8 cellular contexts compared by ENCODE assay signal in the genomic region with DNA sequence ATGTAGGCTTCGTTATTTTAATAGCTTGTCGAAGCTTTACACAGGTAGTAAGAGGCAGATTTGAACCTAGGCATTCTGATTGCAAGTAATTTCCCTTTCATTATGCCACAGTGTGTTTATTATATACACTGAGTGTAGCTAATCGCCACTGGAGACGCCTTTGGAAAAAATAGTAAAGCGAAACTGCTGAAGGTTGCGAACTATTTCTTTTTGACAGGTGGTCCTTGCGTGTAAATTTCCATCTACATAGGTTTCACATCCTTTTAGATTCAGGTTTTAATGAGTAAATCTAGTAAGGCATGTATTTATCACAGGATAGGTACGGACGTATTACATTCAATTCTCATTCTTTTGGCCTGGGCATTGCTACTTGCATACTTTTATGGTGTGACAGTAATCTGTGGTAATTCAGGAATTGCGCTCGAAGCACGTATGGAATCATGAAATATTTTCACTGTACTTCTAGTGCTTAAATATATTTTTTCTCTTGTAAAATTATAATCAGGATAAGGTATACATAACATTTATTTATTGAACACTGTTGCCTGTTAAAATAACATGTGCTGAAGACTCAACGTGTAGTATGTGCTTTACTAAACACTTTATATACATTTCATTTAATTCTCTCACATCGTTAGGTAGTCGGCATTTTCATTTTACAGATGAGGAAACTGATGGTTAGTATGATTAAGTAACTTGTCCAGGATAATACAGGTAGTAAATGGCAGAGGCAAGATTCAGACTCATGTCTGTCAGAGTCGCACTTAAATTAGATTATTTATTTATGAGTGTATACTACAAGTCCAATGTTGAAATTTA. TPM values are rescaled to one million over a fixed set of nuclear protein-coding genes. Genes with fewer than 3 reads are reported as not detected.
A peak's percentile ranks its signal among the peaks of the same experiment; 100 is the strongest.
DNase-seq lines count a peak whose midpoint lies in the region; ATAC-seq and TF ChIP-seq lines count a peak whose summit lies in the region.

No MANE protein-coding gene starts in this region.

- peaks cover 6% of the 10 kb centered on the region for H3F3A ChIP-seq in smooth muscle cell (ENCODE audit: low read depth)

- H3K4me3 ChIP-seq in Jurkat, Clone E6-1 (ENCODE audit: low read length) = peak overlapping the region; percentile 79
- peak overlapping the region; percentile 93 for H3K4me3 ChIP-seq in WERI-Rb-1 (ENCODE audit: low read depth, low read length)
- peak overlapping the region; percentile 78 to 92 for H3K4me3 ChIP-seq in gastroesophageal sphincter
- H3K4me3 ChIP-seq in smooth muscle cell = peak overlapping the region; percentile 69

- H3K27ac Mint-ChIP-seq in activated CD4-positive, alpha-beta T cell treated with anti-CD3 and anti-CD28 coated beads, Interleukin-2, amount 10 ng/mL, durations not matched to agents 24 days and 14 days = peak overlapping the region; percentile 100

- peak overlapping the region; percentile 100 for H3K27ac ChIP-seq in WERI-Rb-1
- H3K27ac ChIP-seq in gastroesophageal sphincter = peak overlapping the region in 2 of 4 donors; percentile 95 to 96
- H3K27ac ChIP-seq in smooth muscle cell (ENCODE audit: low read depth) = peak overlapping the region; percentile 92

- H3K36me3 ChIP-seq in WERI-Rb-1 (peaks cover 25% of the 10 kb centered on the region), gastroesophageal sphincter (no peaks in the 10 kb centered on the region), smooth muscle cell (ENCODE audit: low read depth) (no peaks in the 10 kb centered on the region)

- ATAC-seq in gastroesophageal sphincter (no peak), HG03439 (IDR thresholded peaks at IDR 0.05; ENCODE audit: unreplicated experiment) (no peak)

- H3K79me2 ChIP-seq in smooth muscle cell (ENCODE audit: low read depth) = peaks cover 67% of the 10 kb centered on the region

- peak overlapping the region; percentile 98 for H3K4me3 Mint-ChIP-seq in activated CD4-positive, alpha-beta T cell treated with anti-CD3 and anti-CD28 coated beads, Interleukin-2, amount 10 ng/mL, durations not matched to agents 24 days and 14 days

- peaks cover 0 to 65% (median 9%) of the 10 kb centered on the region in 3 donors for H3K4me1 ChIP-seq in gastroesophageal sphincter
- H3K4me1 ChIP-seq in smooth muscle cell (ENCODE audit: low read depth) = peaks cover 27% of the 10 kb centered on the region

- peaks cover 12% of the 10 kb centered on the region for H3K36me3 Mint-ChIP-seq in activated CD4-positive, alpha-beta T cell treated with anti-CD3 and anti-CD28 coated beads, Interleukin-2, amount 10 ng/mL, durations not matched to agents 24 days and 14 days (ENCODE audit: low read depth)

- H2AFZ ChIP-seq in smooth muscle cell (ENCODE audit: low read depth) = no peak overlapping the region

- 43 to 47% methylated on average over 16 of the region's 16 CpGs for WGBS in gastroesophageal sphincter (ENCODE audit: low coverage in 1 of 2), 2 donors
- WGBS in smooth muscle cell (ENCODE audit: low lambda C conversion rate) = 54% methylated on average over 16 of the region's 16 CpGs

- H3K27me3 ChIP-seq in WERI-Rb-1 (ENCODE audit: insufficient read depth, low read depth, severe bottlenecking) (no peaks in the 10 kb centered on the region), gastroesophageal sphincter (no peaks in the 10 kb centered on the region), smooth muscle cell (ENCODE audit: low read depth) (no peaks in the 10 kb centered on the region)

- TF ChIP-seq CTCF in WERI-Rb-1 (IDR thresholded peaks at IDR 0.05; ENCODE audit: low read depth, low read length) (no peak), gastroesophageal sphincter (IDR thresholded peaks at IDR 0.05) (no peak), smooth muscle cell (IDR thresholded peaks at IDR 0.05; ENCODE audit: borderline replicate concordance, insufficient read depth, poor library complexity, severe bottlenecking) (no peak)

- H3K9ac ChIP-seq in smooth muscle cell (ENCODE audit: low read depth) = peak overlapping the region; percentile 97

- intact Hi-C loops in activated CD4-positive, alpha-beta T cell treated with anti-CD3 and anti-CD28 coated beads, Interleukin-2, amount 10 ng/mL, durations not matched to agents 24 days and 14 days (cut with micrococcal nuclease) = loop anchor here (2.0 to 10.0 kb wide), 3 partner anchors 210 to 278 kb away; a partner anchor contains a TSS

- peaks cover 29% of the 10 kb centered on the region for H3K4me1 Mint-ChIP-seq in activated CD4-positive, alpha-beta T cell treated with anti-CD3 and anti-CD28 coated beads, Interleukin-2, amount 10 ng/mL, durations not matched to agents 24 days and 14 days

- DNase-seq in activated CD4-positive, alpha-beta T cell treated with anti-CD3 and anti-CD28 coated beads, Interleukin-2, amount 10 ng/mL, durations not matched to agents 24 days and 14 days = peak; percentile 77
- DNase-seq in activated CD4-positive, alpha-beta T cell treated with anti-CD3 and anti-CD28 coated beads for 1 hour = no peak
- DNase-seq in Jurkat, Clone E6-1 (ENCODE audit: low read depth, low spot score) = no peak
- DNase-seq in WERI-Rb-1 (no peak), smooth muscle cell (lab: John Stamatoyannopoulos, UW; ENCODE audit: unreplicated experiment) (no peak), middle frontal gyrus (ENCODE audit: extremely low spot score, low spot score) (no peak)

- no peaks in the 10 kb centered on the region for H3K9me3 Mint-ChIP-seq in activated CD4-positive, alpha-beta T cell treated with anti-CD3 and anti-CD28 coated beads, Interleukin-2, amount 10 ng/mL, durations not matched to agents 24 days and 14 days

- H3K9me3 ChIP-seq in WERI-Rb-1 (ENCODE audit: severe bottlenecking) (no peaks in the 10 kb centered on the region), gastroesophageal sphincter (no peaks in the 10 kb centered on the region), smooth muscle cell (replicated peaks; ENCODE audit: low read depth) (no peaks in the 10 kb centered on the region)

- H3K4me2 ChIP-seq in smooth muscle cell = peak overlapping the region; percentile 92

- no peak for TF ChIP-seq EP300 in gastroesophageal sphincter (IDR thresholded peaks at IDR 0.05)

- TF ChIP-seq POLR2A in gastroesophageal sphincter (IDR thresholded peaks at IDR 0.05) = no peak

- no peaks in the 10 kb centered on the region for H3K27me3 Mint-ChIP-seq in activated CD4-positive, alpha-beta T cell treated with anti-CD3 and anti-CD28 coated beads, Interleukin-2, amount 10 ng/mL, durations not matched to agents 24 days and 14 days

- peaks cover 59% of the 10 kb centered on the region for H4K20me1 ChIP-seq in smooth muscle cell (ENCODE audit: low read depth)

RNA-seq across cellular contexts. Expression of a gene that starts 1.8 kb away (rescaled TPM):
- 106 and 113 TPM in 2 replicates for total RNA-seq in activated CD4-positive, alpha-beta T cell treated with anti-CD3 and anti-CD28 coated beads, Interleukin-2, amount 10 ng/mL, durations not matched to agents 24 days and 14 days
- 164 TPM for polyA plus RNA-seq in Jurkat, Clone E6-1 (2012; ENCODE audit: insufficient read depth, insufficient read length)
- total RNA-seq in gastroesophageal sphincter (100 to 1,000 TPM in 2 of 4 donors, 10 to 100 TPM in 2; 69.9 to 106 (median 93.9) TPM), smooth muscle cell (106 and 353 TPM in 2 replicates)
- polyA plus RNA-seq in smooth muscle cell = 64.2 and 70.0 TPM in 2 replicates

RNA-seq across cellular contexts. Expression of a gene that starts 47.6 kb away (rescaled TPM):
- 0.35 and 2.0 TPM in 2 replicates for total RNA-seq in activated CD4-positive, alpha-beta T cell treated with anti-CD3 and anti-CD28 coated beads, Interleukin-2, amount 10 ng/mL, durations not matched to agents 24 days and 14 days
- not detected for polyA plus RNA-seq in Jurkat, Clone E6-1 (2012; ENCODE audit: insufficient read depth, insufficient read length)
- 1 to 10 TPM; 2.2 to 7.7 (median 4.4) TPM for total RNA-seq in gastroesophageal sphincter
- total RNA-seq in smooth muscle cell = 6.3 and 11.4 TPM in 2 replicates
- 12.0 and 12.1 TPM in 2 replicates for polyA plus RNA-seq in smooth muscle cell
